In genomic region chr2:102273619-102274211, GRCh38 we compare ENCODE assay signal across 17 cellular contexts. TPM values are rescaled to one million over a fixed set of nuclear protein-coding genes. Genes with fewer than 3 reads are reported as not detected.
DNase-seq lines count a peak whose midpoint lies in the region; ATAC-seq and TF ChIP-seq lines count a peak whose summit lies in the region.
"Had no signal": no experiment of that assay in that cellular context is flagged by ENCODE, and none has a peak within 500 bp of the region (broad histone marks: within the 10 kb centered on the region; RNA-seq: fewer than 3 reads in every experiment).

No MANE protein-coding gene starts in this region.

- CTCF ChIA-PET in activated CD4-positive, alpha-beta T cell treated with anti-CD3 and anti-CD28 coated beads for 36 hours (lab: Charles Lee), result interaction anchor here (0.7 to 1.7 kb wide), 4 partner anchors 8 to 342 kb away, joined by 3 to 5 read pairs (median 4); no protein-coding TSS in a partner anchor

- peaks cover 59% of the 10 kb centered on the region for H3K4me1 Mint-ChIP-seq in activated CD4-positive, alpha-beta T cell treated with anti-CD3 and anti-CD28 coated beads, Interleukin-2, amount 10 ng/mL, durations not matched to agents 24 days and 14 days
- H3K4me1 Mint-ChIP-seq in activated CD4-positive, alpha-beta T cell treated with anti-CD3 and anti-CD28 coated beads for 36 hours, result peaks cover 31% of the 10 kb centered on the region
- H3K4me1 Mint-ChIP-seq in immature natural killer cell, result peaks cover 51 to 58% of the 10 kb centered on the region in 2 donors

- TF ChIP-seq CTCF in mucosa of descending colon (IDR thresholded peaks at IDR 0.05) (no peak), upper lobe of right lung (IDR thresholded peaks at IDR 0.05) (no peak)

- H3K4me3 Mint-ChIP-seq in activated CD4-positive, alpha-beta T cell treated with anti-CD3 and anti-CD28 coated beads, Interleukin-2, amount 10 ng/mL, durations not matched to agents 24 days and 14 days, result no peak overlapping the region
- H3K4me3 Mint-ChIP-seq in activated CD4-positive, alpha-beta T cell treated with anti-CD3 and anti-CD28 coated beads for 36 hours, result no peak overlapping the region
- H3K4me3 Mint-ChIP-seq in immature natural killer cell, result no peak overlapping the region
- H3K4me3 Mint-ChIP-seq: activated T-cell treated with anti-CD3 and anti-CD28 coated beads, Interleukin-2, amount 50 U/mL, for 4 hours had no signal

- H3K9me3 ChIP-seq in mucosa of descending colon (no peaks in the 10 kb centered on the region), upper lobe of right lung (no peaks in the 10 kb centered on the region)

- peaks cover 20% of the 10 kb centered on the region for H3K9me3 Mint-ChIP-seq in activated CD4-positive, alpha-beta T cell treated with anti-CD3 and anti-CD28 coated beads, Interleukin-2, amount 10 ng/mL, durations not matched to agents 24 days and 14 days
- peaks cover 5% of the 10 kb centered on the region for H3K9me3 Mint-ChIP-seq in activated CD4-positive, alpha-beta T cell treated with anti-CD3 and anti-CD28 coated beads for 36 hours (ENCODE audit: low read depth)
- peaks cover 0 to 2% (median 0%) of the 10 kb centered on the region in 6 donors for H3K9me3 Mint-ChIP-seq in immature natural killer cell

- H3K27me3 Mint-ChIP-seq in activated CD4-positive, alpha-beta T cell treated with anti-CD3 and anti-CD28 coated beads, Interleukin-2, amount 10 ng/mL, durations not matched to agents 24 days and 14 days, result no peaks in the 10 kb centered on the region
- peaks cover 25% of the 10 kb centered on the region for H3K27me3 Mint-ChIP-seq in activated CD4-positive, alpha-beta T cell treated with anti-CD3 and anti-CD28 coated beads for 36 hours
- peaks cover 3 to 8% (median 4%) of the 10 kb centered on the region in 3 donors for H3K27me3 Mint-ChIP-seq in immature natural killer cell (ENCODE audit: low read depth in 3 of 3)

- no peak overlapping the region for H3K4me3 ChIP-seq in mucosa of descending colon
- no peak overlapping the region for H3K4me3 ChIP-seq in upper lobe of right lung
- H3K4me3 ChIP-seq: SK-N-MC had no signal

- ATAC-seq in activated CD4-positive, alpha-beta T cell treated with anti-CD3 and anti-CD28 coated beads for 36 hours, result no peak
- ATAC-seq in mucosa of descending colon, result peak; percentile 48
- ATAC-seq in upper lobe of right lung, result peak; percentile 91
- ATAC-seq: activated naive CD4-positive, alpha-beta T cell treated with anti-CD3 and anti-CD28 coated beads, Interleukin-2, amount 50 U/mL, for 72 hours; activated T-cell treated with anti-CD3 and anti-CD28 coated beads, Interleukin-2, amount 50 U/mL, for 4 hours; PC-3 had no signal

- no peaks in the 10 kb centered on the region for H3K4me1 ChIP-seq in mucosa of descending colon (ENCODE audit: low read depth)
- peaks cover 7% of the 10 kb centered on the region for H3K4me1 ChIP-seq in upper lobe of right lung

- no peaks in the 10 kb centered on the region for H3K36me3 ChIP-seq in mucosa of descending colon (ENCODE audit: low read depth)
- H3K36me3 ChIP-seq in upper lobe of right lung, result no peaks in the 10 kb centered on the region

- peaks cover 15% of the 10 kb centered on the region for H3K36me3 Mint-ChIP-seq in activated CD4-positive, alpha-beta T cell treated with anti-CD3 and anti-CD28 coated beads, Interleukin-2, amount 10 ng/mL, durations not matched to agents 24 days and 14 days (ENCODE audit: low read depth)
- no peaks in the 10 kb centered on the region for H3K36me3 Mint-ChIP-seq in activated CD4-positive, alpha-beta T cell treated with anti-CD3 and anti-CD28 coated beads for 36 hours (ENCODE audit: low read depth)
- H3K36me3 Mint-ChIP-seq in immature natural killer cell, result peaks cover 0 to 7% (median 0%) of the 10 kb centered on the region in 3 donors

- POLR2A ChIA-PET in activated CD4-positive, alpha-beta T cell treated with anti-CD3 and anti-CD28 coated beads for 36 hours (lab: Charles Lee), result no interaction called here

- intact Hi-C loops in activated CD4-positive, alpha-beta T cell treated with anti-CD3 and anti-CD28 coated beads, Interleukin-2, amount 10 ng/mL, durations not matched to agents 24 days and 14 days (cut with micrococcal nuclease), result no loop called here
- intact Hi-C loops in activated CD4-positive, alpha-beta T cell treated with anti-CD3 and anti-CD28 coated beads for 36 hours (cut with DNase I, micrococcal nuclease), result no loop called here
- intact Hi-C loops in mucosa of descending colon (cut with DNase I, micrococcal nuclease) (no loop called here), upper lobe of right lung (cut with DNase I) (no loop called here)

- no peaks in the 10 kb centered on the region for H3K27me3 ChIP-seq in upper lobe of right lung

- DNase-seq in activated CD4-positive, alpha-beta T cell treated with anti-CD3 and anti-CD28 coated beads, Interleukin-2, amount 10 ng/mL, durations not matched to agents 24 days and 14 days, result peak; percentile 25
- DNase-seq in activated CD4-positive, alpha-beta T cell treated with anti-CD3 and anti-CD28 coated beads for 36 hours, result no peak
- DNase-seq in glomerular endothelial cell (ENCODE audit: extremely low read depth, low read depth, low spot score), result peak; percentile 55
- DNase-seq in mucosa of descending colon, result no peak
- no peak for DNase-seq in upper lobe of right lung
- DNase-seq in cerebellum (ENCODE audit: low spot score), result no peak
- no peak for DNase-seq in immature natural killer cell
- no peak for DNase-seq in mesenteric fat pad (ENCODE audit: low spot score)
- DNase-seq: activated T-cell treated with anti-CD3 and anti-CD28 coated beads, Interleukin-2, amount 50 U/mL, for 4 hours; C1 segment of cervical spinal cord; MV-4-11; NCI-H2081 treated with DMSO at 0.1 percent for 48 hours; NCI-H526 treated with DMSO at 0.1 percent for 48 hours; PC-3 had no signal

- H3K27ac ChIP-seq in upper lobe of right lung, result peak overlapping the region; percentile 74
- H3K27ac ChIP-seq: SK-N-MC had no signal

- no peak overlapping the region for H3K27ac Mint-ChIP-seq in activated CD4-positive, alpha-beta T cell treated with anti-CD3 and anti-CD28 coated beads, Interleukin-2, amount 10 ng/mL, durations not matched to agents 24 days and 14 days
- no peak overlapping the region for H3K27ac Mint-ChIP-seq in activated CD4-positive, alpha-beta T cell treated with anti-CD3 and anti-CD28 coated beads for 36 hours
- no peak overlapping the region for H3K27ac Mint-ChIP-seq in immature natural killer cell
- H3K27ac Mint-ChIP-seq: activated naive CD4-positive, alpha-beta T cell treated with anti-CD3 and anti-CD28 coated beads, Interleukin-2, amount 50 U/mL, for 72 hours had no signal

RNA-seq across cellular contexts. Expression of gene IL1RL1, which starts 37.6 kb away (rescaled TPM):
- total RNA-seq in activated CD4-positive, alpha-beta T cell treated with anti-CD3 and anti-CD28 coated beads, Interleukin-2, amount 10 ng/mL, durations not matched to agents 24 days and 14 days, result 0.54 and 0.84 TPM in 2 replicates
- total RNA-seq in activated CD4-positive, alpha-beta T cell treated with anti-CD3 and anti-CD28 coated beads for 36 hours, result under 1 TPM; 0.26 to 0.27 TPM
- total RNA-seq in glomerular endothelial cell (5.8 and 20.5 TPM in 2 replicates), mucosa of descending colon (1 to 10 TPM in 2 of 3 donors, under 1 TPM in 1; 0.93 to 7.1 (median 5.9) TPM), upper lobe of right lung (46.5 TPM), cerebellum (0.27 TPM), mesenteric fat pad (32.4 TPM)
- polyA plus RNA-seq in immature natural killer cell, result 1 to 10 TPM in 1 of 3 donors, under 1 TPM in 1, not detected in 1; 0.48 to 1.8 TPM
- polyA plus RNA-seq: neural cell had no signal

Comparison
In these comparisons a context has a peak if more than half of its experiments do, and no peak if none do; other contexts are left out.
1. DNase-seq: peak in activated CD4-positive, alpha-beta T cell treated with anti-CD3 and anti-CD28 coated beads, Interleukin-2, amount 10 ng/mL, durations not matched to agents 24 days and 14 days (single experiment) and glomerular endothelial cell (single experiment); none in activated CD4-positive, alpha-beta T cell treated with anti-CD3 and anti-CD28 coated beads for 36 hours (single experiment), mucosa of descending colon (0 of 3), upper lobe of right lung (single experiment), cerebellum (single experiment), immature natural killer cell (0 of 3) and mesenteric fat pad (single experiment).